Comparison of ENCODE assay signal across 19 cellular contexts in genomic region chr20:20102163-20102562, GRCh38. TPM values are rescaled to one million over a fixed set of nuclear protein-coding genes. Genes with fewer than 3 reads are reported as not detected.
DNase-seq lines count a peak whose midpoint lies in the region; ATAC-seq and TF ChIP-seq lines count a peak whose summit lies in the region.
"Had no signal": no experiment of that assay in that cellular context is flagged by ENCODE, and none has a peak within 500 bp of the region (broad histone marks: within the 10 kb centered on the region; RNA-seq: fewer than 3 reads in every experiment).

No MANE protein-coding gene starts in this region.

- H3K4me1 ChIP-seq in heart right ventricle (peaks cover 0 to 16% (median 0%) of the 10 kb centered on the region in 9 donors), right cardiac atrium (ENCODE audit: control insufficient read depth, insufficient read depth, low read length) (no peaks in the 10 kb centered on the region), endodermal cell (ENCODE audit: control insufficient read depth, insufficient read depth, low read length) (peaks cover 8% of the 10 kb centered on the region), gastrocnemius medialis (peaks cover 20 to 22% of the 10 kb centered on the region in 2 donors)
- H3K4me1 ChIP-seq: A549, BLaER1 had no signal

- intact Hi-C loops in heart right ventricle (cut with DNase I) (no loop called here), right cardiac atrium (cut with DNase I) (no loop called here), gastrocnemius medialis (cut with DNase I; ENCODE audit: low total_unique reads) (no loop called here)

- H3K36me3 Mint-ChIP-seq in endodermal cell (ENCODE audit: low read depth), result no peaks in the 10 kb centered on the region
- H3K36me3 Mint-ChIP-seq: CD14-positive monocyte; CD4-positive, alpha-beta memory T cell had no signal

- ATAC-seq in heart right ventricle, result no peak
- no peak for ATAC-seq in right cardiac atrium
- no peak for ATAC-seq in gastrocnemius medialis
- ATAC-seq: A549 had no signal

- no peak overlapping the region for H3K4me3 Mint-ChIP-seq in endodermal cell
- H3K4me3 Mint-ChIP-seq: CD14-positive monocyte; CD4-positive, alpha-beta memory T cell; H9 had no signal

- H3K9me3 ChIP-seq in heart right ventricle, result peaks cover 0 to 5% (median 0%) of the 10 kb centered on the region in 11 donors
- H3K9me3 ChIP-seq in right cardiac atrium (ENCODE audit: control insufficient read depth, low read length), result no peaks in the 10 kb centered on the region
- H3K9me3 ChIP-seq in endodermal cell (ENCODE audit: control insufficient read depth, low read length), result no peaks in the 10 kb centered on the region
- no peaks in the 10 kb centered on the region for H3K9me3 ChIP-seq in gastrocnemius medialis
- H3K9me3 ChIP-seq: A549, BLaER1 had no signal

- H3K9me3 Mint-ChIP-seq in endodermal cell, result peaks cover 2% of the 10 kb centered on the region
- H3K9me3 Mint-ChIP-seq: CD4-positive, alpha-beta memory T cell; H9 had no signal

- in situ Hi-C loops in gastrocnemius medialis (cut with MboI; ENCODE audit: low sequenced_read_pairs in 4 of 4), result no loop called here

- DNase-seq in DMS 273 (lab: John Stamatoyannopoulos, UW; ENCODE audit: unreplicated experiment), result peak; percentile 23
- DNase-seq in DMS 273 treated with DMSO at 0.1 percent for 48 hours (lab: John Stamatoyannopoulos, UW), result no peak
- DNase-seq in heart right ventricle, result no peak
- DNase-seq in right cardiac atrium, result no peak
- DNase-seq in endodermal cell, result no peak
- DNase-seq in gastrocnemius medialis, result no peak
- no peak for DNase-seq in activated CD4-positive, alpha-beta T cell treated with anti-CD3 and anti-CD28 coated beads, Interleukin-2, amount 50 U/mL, for 48 hours
- no peak for DNase-seq in pons (ENCODE audit: low spot score)
- DNase-seq: CD4-positive, alpha-beta memory T cell; DMS53; DND-41; EL; H9; IMR-90 had no signal

- no peak overlapping the region for H3K9ac ChIP-seq in endodermal cell (ENCODE audit: extremely low read depth, low read length, poor library complexity, severe bottlenecking)
- H3K9ac ChIP-seq: BLaER1 had no signal

- H3K27me3 Mint-ChIP-seq in endodermal cell (ENCODE audit: insufficient read depth), result no peaks in the 10 kb centered on the region

- TF ChIP-seq CTCF in heart right ventricle (IDR thresholded peaks at IDR 0.05) (no peak), endodermal cell (conservative IDR thresholded peaks at IDR 0.05) (no peak), gastrocnemius medialis (IDR thresholded peaks at IDR 0.05 in 4 of 5, conservative IDR thresholded peaks at IDR 0.05 in 1 of 5) (no peak)

- H3K4me1 Mint-ChIP-seq in endodermal cell, result peaks cover 19% of the 10 kb centered on the region
- H3K4me1 Mint-ChIP-seq: CD14-positive monocyte; CD4-positive, alpha-beta memory T cell had no signal

- H3K4me3 ChIP-seq in heart right ventricle (no peak overlapping the region), right cardiac atrium (ENCODE audit: low read length) (no peak overlapping the region), endodermal cell (ENCODE audit: low read length) (peak overlapping the region; percentile 34), gastrocnemius medialis (no peak overlapping the region)
- H3K4me3 ChIP-seq: A549, BLaER1 had no signal

- H3K27ac ChIP-seq in heart right ventricle, result peak overlapping the region in 6 of 10 donors; percentile 14 to 75 (median 63)
- H3K27ac ChIP-seq in right cardiac atrium (ENCODE audit: low read length), result no peak overlapping the region
- no peak overlapping the region for H3K27ac ChIP-seq in endodermal cell (ENCODE audit: low read depth, low read length)
- peak overlapping the region; percentile 68 to 86 (median 70) for H3K27ac ChIP-seq in gastrocnemius medialis
- H3K27ac ChIP-seq: 22Rv1, A549, BLaER1 had no signal

- TF ChIP-seq POLR2A in gastrocnemius medialis (IDR thresholded peaks at IDR 0.05), result no peak

- no peak overlapping the region for H3K27ac Mint-ChIP-seq in endodermal cell
- H3K27ac Mint-ChIP-seq: CD14-positive monocyte; CD4-positive, alpha-beta memory T cell; H9 had no signal

- H3K27me3 ChIP-seq in heart right ventricle, result peaks cover 0 to 8% (median 0%) of the 10 kb centered on the region in 7 donors
- no peaks in the 10 kb centered on the region for H3K27me3 ChIP-seq in right cardiac atrium (ENCODE audit: control insufficient read depth, insufficient read depth)
- no peaks in the 10 kb centered on the region for H3K27me3 ChIP-seq in endodermal cell (ENCODE audit: control insufficient read depth, insufficient read depth, low read length, poor library complexity, severe bottlenecking)
- no peaks in the 10 kb centered on the region for H3K27me3 ChIP-seq in gastrocnemius medialis
- H3K27me3 ChIP-seq: BLaER1 had no signal

- no peaks in the 10 kb centered on the region for H3K36me3 ChIP-seq in heart right ventricle
- H3K36me3 ChIP-seq in endodermal cell (ENCODE audit: control insufficient read depth, insufficient read depth, low read length), result no peaks in the 10 kb centered on the region
- peaks cover 0 to 15% of the 10 kb centered on the region in 2 donors for H3K36me3 ChIP-seq in gastrocnemius medialis
- H3K36me3 ChIP-seq: BLaER1 had no signal

RNA-seq across cellular contexts. Expression of gene CFAP61, which starts 49.8 kb away (rescaled TPM):
- total RNA-seq in heart right ventricle (100 to 1,000 TPM in 1 of 10 donors, 10 to 100 TPM in 9; 30.3 to 140 (median 68.2) TPM), right cardiac atrium (1 to 10 TPM in 1 of 4 donors, under 1 TPM in 2, not detected in 1; 0.74 to 2.4 (median 0.75) TPM), endodermal cell (under 1 TPM; 0.64 to 0.73 TPM), gastrocnemius medialis (10 to 100 TPM; 17.1 to 94.8 (median 41.4) TPM)
- polyA plus RNA-seq in heart right ventricle (10 to 100 TPM in 1 of 2 donors, 1 to 10 TPM in 1; 8.2 to 15.1 TPM), right cardiac atrium (0.11 TPM)
- polyA plus RNA-seq in endodermal cell (2013, experiment 1 of 2), result 0.85 TPM
- polyA plus RNA-seq in endodermal cell (2013, experiment 2 of 2), result 1.5 TPM
- total RNA-seq: CD4-positive, alpha-beta memory T cell; G401; IMR-90 had no signal
- polyA plus RNA-seq: CD14-positive monocyte; CD4-positive, alpha-beta memory T cell had no signal

RNA-seq across cellular contexts. Expression of gene CRNKL1, which starts 49.9 kb away (rescaled TPM):
- 10 to 100 TPM; 13.5 to 20.2 (median 18.1) TPM for total RNA-seq in heart right ventricle
- 10 to 100 TPM in 1 of 2 donors, 1 to 10 TPM in 1; 9.8 to 17.5 TPM for polyA plus RNA-seq in heart right ventricle
- total RNA-seq in right cardiac atrium, result 10 to 100 TPM; 15.6 to 17.6 (median 16.0) TPM
- polyA plus RNA-seq in right cardiac atrium, result 10.9 TPM
- total RNA-seq in endodermal cell, result 10 to 100 TPM; 22.2 to 23.4 TPM
- polyA plus RNA-seq in endodermal cell (2013, experiment 1 of 2), result 24.1 TPM
- polyA plus RNA-seq in endodermal cell (2013, experiment 2 of 2), result 21.3 TPM
- 10 to 100 TPM; 32.2 to 45.3 (median 39.2) TPM for total RNA-seq in gastrocnemius medialis

Comparison
In these comparisons a context has a peak if more than half of its experiments do, and no peak if none do; other contexts are left out.
1. H3K27ac ChIP-seq: peak in heart right ventricle (6 of 10) and gastrocnemius medialis (4 of 4); none in right cardiac atrium (single experiment) and endodermal cell (single experiment).
2. RNA of gene CFAP61, which starts 49.8 kb away (total RNA-seq): 30.3 to 140 TPM in heart right ventricle and 17.1 to 94.8 TPM in gastrocnemius medialis; 0.74 to 2.4 TPM in right cardiac atrium and 0.64 to 0.73 TPM in endodermal cell; every median in the first group is over 4 times any median in the second.